Comparison of ENCODE assay signal across 1 cellular context in the genomic region with DNA sequence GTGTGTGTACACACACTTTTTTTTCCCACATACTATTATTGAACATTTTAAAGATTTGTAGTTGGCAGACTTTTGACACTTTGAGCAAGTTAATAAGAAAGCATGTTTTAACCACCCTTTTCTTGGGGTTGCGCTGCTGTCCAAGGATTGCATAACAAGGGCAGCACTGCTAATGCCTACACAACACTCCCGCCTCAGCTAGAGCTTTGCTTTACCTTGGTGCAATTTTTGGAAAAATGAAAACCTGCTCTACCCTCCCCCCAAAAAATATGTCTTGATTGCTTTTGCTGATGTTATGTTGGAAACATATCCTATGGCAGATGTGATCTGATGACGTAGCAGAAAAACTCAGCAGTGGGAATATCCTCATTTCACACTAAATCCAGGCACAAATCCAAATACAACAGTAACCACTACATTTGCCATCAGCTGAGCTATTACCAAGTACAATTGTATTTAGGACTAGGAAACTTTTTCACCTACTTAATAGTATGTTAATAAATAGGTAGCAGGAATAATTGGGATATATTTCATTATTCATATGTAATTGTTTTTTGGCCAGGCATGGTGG.
TF ChIP-seq lines count a peak whose summit lies in the region.

No MANE protein-coding gene starts in this region.

TF ChIP-seq in GM23338, 12 proteins besides CTCF, POLR2A, EP300 and RAD21 (continued from another document):
- TF ChIP-seq, protein P1, sequence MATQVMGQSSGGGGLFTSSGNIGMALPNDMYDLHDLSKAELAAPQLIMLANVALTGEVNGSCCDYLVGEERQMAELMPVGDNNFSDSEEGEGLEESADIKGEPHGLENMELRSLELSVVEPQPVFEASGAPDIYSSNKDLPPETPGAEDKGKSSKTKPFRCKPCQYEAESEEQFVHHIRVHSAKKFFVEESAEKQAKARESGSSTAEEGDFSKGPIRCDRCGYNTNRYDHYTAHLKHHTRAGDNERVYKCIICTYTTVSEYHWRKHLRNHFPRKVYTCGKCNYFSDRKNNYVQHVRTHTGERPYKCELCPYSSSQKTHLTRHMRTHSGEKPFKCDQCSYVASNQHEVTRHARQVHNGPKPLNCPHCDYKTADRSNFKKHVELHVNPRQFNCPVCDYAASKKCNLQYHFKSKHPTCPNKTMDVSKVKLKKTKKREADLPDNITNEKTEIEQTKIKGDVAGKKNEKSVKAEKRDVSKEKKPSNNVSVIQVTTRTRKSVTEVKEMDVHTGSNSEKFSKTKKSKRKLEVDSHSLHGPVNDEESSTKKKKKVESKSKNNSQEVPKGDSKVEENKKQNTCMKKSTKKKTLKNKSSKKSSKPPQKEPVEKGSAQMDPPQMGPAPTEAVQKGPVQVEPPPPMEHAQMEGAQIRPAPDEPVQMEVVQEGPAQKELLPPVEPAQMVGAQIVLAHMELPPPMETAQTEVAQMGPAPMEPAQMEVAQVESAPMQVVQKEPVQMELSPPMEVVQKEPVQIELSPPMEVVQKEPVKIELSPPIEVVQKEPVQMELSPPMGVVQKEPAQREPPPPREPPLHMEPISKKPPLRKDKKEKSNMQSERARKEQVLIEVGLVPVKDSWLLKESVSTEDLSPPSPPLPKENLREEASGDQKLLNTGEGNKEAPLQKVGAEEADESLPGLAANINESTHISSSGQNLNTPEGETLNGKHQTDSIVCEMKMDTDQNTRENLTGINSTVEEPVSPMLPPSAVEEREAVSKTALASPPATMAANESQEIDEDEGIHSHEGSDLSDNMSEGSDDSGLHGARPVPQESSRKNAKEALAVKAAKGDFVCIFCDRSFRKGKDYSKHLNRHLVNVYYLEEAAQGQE (IDR thresholded peaks at IDR 0.05; ENCODE audit: unreplicated experiment): no peak
- TF ChIP-seq NANOG (IDR thresholded peaks at IDR 0.05; ENCODE audit: borderline replicate concordance) (no peak), CREB1 (CRISPR knock-in tag; IDR thresholded peaks at IDR 0.05; ENCODE audit: low read depth) (no peak), ZNF331 (CRISPR knock-in tag; IDR thresholded peaks at IDR 0.05; ENCODE audit: low read depth) (no peak), JUNB (IDR thresholded peaks at IDR 0.05; ENCODE audit: unreplicated experiment) (no peak), POLR2AphosphoS5 (IDR thresholded peaks at IDR 0.05; ENCODE audit: low read depth) (no peak), EZH2phosphoT487 (IDR thresholded peaks at IDR 0.05; ENCODE audit: unreplicated experiment) (no peak), EZH2 (IDR thresholded peaks at IDR 0.05; ENCODE audit: low read depth, unreplicated experiment) (no peak)
- TF ChIP-seq, protein P2, sequence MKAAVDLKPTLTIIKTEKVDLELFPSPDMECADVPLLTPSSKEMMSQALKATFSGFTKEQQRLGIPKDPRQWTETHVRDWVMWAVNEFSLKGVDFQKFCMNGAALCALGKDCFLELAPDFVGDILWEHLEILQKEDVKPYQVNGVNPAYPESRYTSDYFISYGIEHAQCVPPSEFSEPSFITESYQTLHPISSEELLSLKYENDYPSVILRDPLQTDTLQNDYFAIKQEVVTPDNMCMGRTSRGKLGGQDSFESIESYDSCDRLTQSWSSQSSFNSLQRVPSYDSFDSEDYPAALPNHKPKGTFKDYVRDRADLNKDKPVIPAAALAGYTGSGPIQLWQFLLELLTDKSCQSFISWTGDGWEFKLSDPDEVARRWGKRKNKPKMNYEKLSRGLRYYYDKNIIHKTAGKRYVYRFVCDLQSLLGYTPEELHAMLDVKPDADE (IDR thresholded peaks at IDR 0.05): no peak
- TF ChIP-seq, protein P3, sequence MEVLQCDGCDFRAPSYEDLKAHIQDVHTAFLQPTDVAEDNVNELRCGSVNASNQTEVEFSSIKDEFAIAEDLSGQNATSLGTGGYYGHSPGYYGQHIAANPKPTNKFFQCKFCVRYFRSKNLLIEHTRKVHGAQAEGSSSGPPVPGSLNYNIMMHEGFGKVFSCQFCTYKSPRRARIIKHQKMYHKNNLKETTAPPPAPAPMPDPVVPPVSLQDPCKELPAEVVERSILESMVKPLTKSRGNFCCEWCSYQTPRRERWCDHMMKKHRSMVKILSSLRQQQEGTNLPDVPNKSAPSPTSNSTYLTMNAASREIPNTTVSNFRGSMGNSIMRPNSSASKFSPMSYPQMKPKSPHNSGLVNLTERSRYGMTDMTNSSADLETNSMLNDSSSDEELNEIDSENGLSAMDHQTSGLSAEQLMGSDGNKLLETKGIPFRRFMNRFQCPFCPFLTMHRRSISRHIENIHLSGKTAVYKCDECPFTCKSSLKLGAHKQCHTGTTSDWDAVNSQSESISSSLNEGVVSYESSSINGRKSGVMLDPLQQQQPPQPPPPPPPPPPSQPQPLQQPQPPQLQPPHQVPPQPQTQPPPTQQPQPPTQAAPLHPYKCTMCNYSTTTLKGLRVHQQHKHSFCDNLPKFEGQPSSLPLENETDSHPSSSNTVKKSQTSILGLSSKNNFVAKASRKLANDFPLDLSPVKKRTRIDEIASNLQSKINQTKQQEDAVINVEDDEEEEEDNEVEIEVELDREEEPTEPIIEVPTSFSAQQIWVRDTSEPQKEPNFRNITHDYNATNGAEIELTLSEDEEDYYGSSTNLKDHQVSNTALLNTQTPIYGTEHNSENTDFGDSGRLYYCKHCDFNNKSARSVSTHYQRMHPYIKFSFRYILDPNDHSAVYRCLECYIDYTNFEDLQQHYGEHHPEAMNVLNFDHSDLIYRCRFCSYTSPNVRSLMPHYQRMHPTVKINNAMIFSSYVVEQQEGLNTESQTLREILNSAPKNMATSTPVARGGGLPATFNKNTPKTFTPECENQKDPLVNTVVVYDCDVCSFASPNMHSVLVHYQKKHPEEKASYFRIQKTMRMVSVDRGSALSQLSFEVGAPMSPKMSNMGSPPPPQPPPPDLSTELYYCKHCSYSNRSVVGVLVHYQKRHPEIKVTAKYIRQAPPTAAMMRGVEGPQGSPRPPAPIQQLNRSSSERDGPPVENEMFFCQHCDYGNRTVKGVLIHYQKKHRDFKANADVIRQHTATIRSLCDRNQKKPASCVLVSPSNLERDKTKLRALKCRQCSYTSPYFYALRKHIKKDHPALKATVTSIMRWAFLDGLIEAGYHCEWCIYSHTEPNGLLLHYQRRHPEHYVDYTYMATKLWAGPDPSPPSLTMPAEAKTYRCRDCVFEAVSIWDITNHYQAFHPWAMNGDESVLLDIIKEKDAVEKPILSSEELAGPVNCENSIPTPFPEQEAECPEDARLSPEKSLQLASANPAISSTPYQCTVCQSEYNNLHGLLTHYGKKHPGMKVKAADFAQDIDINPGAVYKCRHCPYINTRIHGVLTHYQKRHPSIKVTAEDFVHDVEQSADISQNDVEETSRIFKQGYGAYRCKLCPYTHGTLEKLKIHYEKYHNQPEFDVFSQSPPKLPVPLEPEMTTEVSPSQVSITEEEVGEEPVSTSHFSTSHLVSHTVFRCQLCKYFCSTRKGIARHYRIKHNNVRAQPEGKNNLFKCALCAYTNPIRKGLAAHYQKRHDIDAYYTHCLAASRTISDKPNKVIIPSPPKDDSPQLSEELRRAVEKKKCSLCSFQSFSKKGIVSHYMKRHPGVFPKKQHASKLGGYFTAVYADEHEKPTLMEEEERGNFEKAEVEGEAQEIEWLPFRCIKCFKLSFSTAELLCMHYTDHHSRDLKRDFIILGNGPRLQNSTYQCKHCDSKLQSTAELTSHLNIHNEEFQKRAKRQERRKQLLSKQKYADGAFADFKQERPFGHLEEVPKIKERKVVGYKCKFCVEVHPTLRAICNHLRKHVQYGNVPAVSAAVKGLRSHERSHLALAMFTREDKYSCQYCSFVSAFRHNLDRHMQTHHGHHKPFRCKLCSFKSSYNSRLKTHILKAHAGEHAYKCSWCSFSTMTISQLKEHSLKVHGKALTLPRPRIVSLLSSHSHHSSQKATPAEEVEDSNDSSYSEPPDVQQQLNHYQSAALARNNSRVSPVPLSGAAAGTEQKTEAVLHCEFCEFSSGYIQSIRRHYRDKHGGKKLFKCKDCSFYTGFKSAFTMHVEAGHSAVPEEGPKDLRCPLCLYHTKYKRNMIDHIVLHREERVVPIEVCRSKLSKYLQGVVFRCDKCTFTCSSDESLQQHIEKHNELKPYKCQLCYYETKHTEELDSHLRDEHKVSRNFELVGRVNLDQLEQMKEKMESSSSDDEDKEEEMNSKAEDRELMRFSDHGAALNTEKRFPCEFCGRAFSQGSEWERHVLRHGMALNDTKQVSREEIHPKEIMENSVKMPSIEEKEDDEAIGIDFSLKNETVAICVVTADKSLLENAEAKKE (CRISPR knock-in tag; IDR thresholded peaks at IDR 0.05): no peak
TF ChIP-seq in GM23338: peak in this region for 0.
